ENCODE assay signal across 8 cellular contexts in the genomic region with DNA sequence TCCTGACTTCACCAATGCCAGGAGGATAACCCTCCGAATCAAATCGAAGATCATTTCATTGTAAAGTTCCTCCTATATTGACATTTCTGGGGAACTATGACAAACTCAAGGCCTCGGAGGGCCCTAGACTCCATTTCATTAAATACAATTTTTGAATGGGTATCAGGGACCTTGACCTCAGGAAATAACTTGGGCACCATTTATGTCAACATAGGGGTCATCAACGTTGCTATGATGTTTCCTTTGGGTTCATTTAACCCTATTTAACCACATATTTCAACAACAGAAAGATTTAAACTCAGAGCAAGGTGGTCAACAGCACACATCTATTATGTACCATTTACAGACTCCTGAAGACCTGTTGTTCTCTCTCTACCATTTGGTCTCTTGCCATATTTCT.
"Had no signal": no experiment of that assay in that cellular context is flagged by ENCODE, and none has a peak within 500 bp of the region (broad histone marks: within the 10 kb centered on the region; RNA-seq: fewer than 3 reads in every experiment).

No MANE protein-coding gene starts in this region.

- FAIRE-seq: G401.6, GM12878, GM12891, GM12892, GM18507, GM19239 had no signal

- ATAC-seq: GM12878 had no signal

- DNase-seq: GDM1, GF-D8 had no signal

- H3K4me3 ChIP-seq: GM12878 had no signal
